ENCODE assay signal across 9 cellular contexts in genomic region chr1:1359668-1360468, GRCh38. TPM values are rescaled to one million over a fixed set of nuclear protein-coding genes. Genes with fewer than 3 reads are reported as not detected.
DNase-seq lines count a peak whose midpoint lies in the region; TF ChIP-seq lines count a peak whose summit lies in the region.
"Had no signal": no experiment of that assay in that cellular context is flagged by ENCODE, and none has a peak within 500 bp of the region (broad histone marks: within the 10 kb centered on the region; RNA-seq: fewer than 3 reads in every experiment).

No MANE protein-coding gene starts in this region.

- H3K27ac ChIP-seq in breast epithelium: peak overlapping the region; percentile 92 to 98
- H3K27ac ChIP-seq in ectodermal cell (ENCODE audit: insufficient read depth, low read depth, low read length, poor library complexity, severe bottlenecking): peak overlapping the region; percentile 88
- peak overlapping the region; percentile 23 for H3K27ac ChIP-seq in muscle layer of duodenum (ENCODE audit: low read length)
- peak overlapping the region; percentile 96 for H3K27ac ChIP-seq in uterus

- H3K9me3 Mint-ChIP-seq in MCF 10A (ENCODE audit: unreplicated experiment): no peaks in the 10 kb centered on the region

- 67 to 70% methylated on average over 28 of the region's 28 CpGs for WGBS in ectodermal cell, 2 experiments

- DNase-seq in breast epithelium (ENCODE audit: low spot score in 2 of 2) (peak; percentile 72 to 74), MCF 10A (ENCODE audit: unreplicated experiment) (no peak), uterus (peak; percentile 75 to 77), Kasumi-1 (lab: John Stamatoyannopoulos, UW) (no peak), GM10248 (ENCODE audit: extremely low spot score) (no peak), OCI-M2 (lab: John Stamatoyannopoulos, UW; ENCODE audit: unreplicated experiment) (no peak)
- DNase-seq: activated CD8-positive, alpha-beta T cell treated with anti-CD3 and anti-CD28 coated beads, Interleukin-2, amount 10 ng/mL, durations not matched to agents 7 days and 5 days had no signal

- peak overlapping the region; percentile 8 to 76 (median 70) for H3K4me3 ChIP-seq in breast epithelium
- no peak overlapping the region for H3K4me3 ChIP-seq in ectodermal cell (ENCODE audit: insufficient read depth, low read depth, low read length)
- H3K4me3 ChIP-seq in muscle layer of duodenum (ENCODE audit: low read depth in 1 of 2, low read length in 2 of 2): peak overlapping the region in 1 of 2 donors; percentile 72
- no peak overlapping the region for H3K4me3 ChIP-seq in uterus

- TF ChIP-seq CTCF in breast epithelium (IDR thresholded peaks at IDR 0.05): no peak
- no peak for TF ChIP-seq CTCF in MCF 10A (IDR thresholded peaks at IDR 0.05; ENCODE audit: unreplicated experiment)
- no peak for TF ChIP-seq CTCF in uterus (IDR thresholded peaks at IDR 0.05)
- no peak for TF ChIP-seq CTCF in GM10248 (IDR thresholded peaks at IDR 0.05; ENCODE audit: control extremely low read depth, extremely low read depth, low read depth, missing control alignments)

- POLR2A ChIA-PET in MCF 10A (lab: Yijun Ruan, JAX): no interaction called here
- POLR2A ChIA-PET in GM10248 (lab: Yijun Ruan, JAX): no interaction called here

- CTCF ChIA-PET in MCF 10A (lab: Yijun Ruan, JAX): interaction anchor here (0.8 kb wide), 1 partner anchor 13 kb away, joined by 3 read pairs; no protein-coding TSS in a partner anchor
- CTCF ChIA-PET in GM10248 (lab: Yijun Ruan, JAX): interaction anchor here (1.0 kb wide), 1 partner anchor 12 kb away, joined by 4 read pairs; no protein-coding TSS in a partner anchor

- no peaks in the 10 kb centered on the region for H3K27me3 Mint-ChIP-seq in MCF 10A (ENCODE audit: insufficient read depth, unreplicated experiment)

- TF ChIP-seq POLR2A in breast epithelium (IDR thresholded peaks at IDR 0.05): no peak
- peak in 1 of 2 donors; percentile 9 for TF ChIP-seq POLR2A in uterus (IDR thresholded peaks at IDR 0.05)

- intact Hi-C loops in breast epithelium (cut with DNase I; ENCODE audit: low total_unique reads): no loop called here
- intact Hi-C loops in MCF 10A (cut with micrococcal nuclease): no loop called here
- intact Hi-C loops in uterus (cut with DNase I; ENCODE audit: low total_unique reads): loop anchor here (10.0 kb wide), 1 partner anchor 55 kb away; the partner anchor contains the start of genes ACAP3 and PUSL1

- H3K36me3 ChIP-seq in breast epithelium: no peaks in the 10 kb centered on the region
- no peaks in the 10 kb centered on the region for H3K36me3 ChIP-seq in ectodermal cell (ENCODE audit: control insufficient read depth, insufficient read depth, low read length)
- H3K36me3 ChIP-seq in muscle layer of duodenum (ENCODE audit: control insufficient read depth in 1 of 2, insufficient read depth in 2 of 2, low read length in 2 of 2): no peaks in the 10 kb centered on the region
- H3K36me3 ChIP-seq in uterus: no peaks in the 10 kb centered on the region

- no peak overlapping the region for H3K27ac Mint-ChIP-seq in MCF 10A (ENCODE audit: low read depth, unreplicated experiment)

- H3K9me3 ChIP-seq in breast epithelium (no peaks in the 10 kb centered on the region), ectodermal cell (ENCODE audit: control insufficient read depth, low read length) (no peaks in the 10 kb centered on the region), muscle layer of duodenum (ENCODE audit: control insufficient read depth in 1 of 2, low read length in 2 of 2) (no peaks in the 10 kb centered on the region), uterus (no peaks in the 10 kb centered on the region)

- H3K4me1 ChIP-seq in breast epithelium (peaks cover 26 to 31% of the 10 kb centered on the region in 2 donors), ectodermal cell (ENCODE audit: control insufficient read depth, insufficient read depth, low read length) (peaks cover 48% of the 10 kb centered on the region), muscle layer of duodenum (ENCODE audit: control insufficient read depth in 1 of 2, insufficient read depth in 2 of 2, low read length in 2 of 2) (peaks cover 6 to 46% of the 10 kb centered on the region in 2 donors), uterus (peaks cover 0 to 17% of the 10 kb centered on the region in 2 donors)

- H3K27me3 ChIP-seq in breast epithelium (no peaks in the 10 kb centered on the region), ectodermal cell (ENCODE audit: control insufficient read depth, insufficient read depth, low read length, poor library complexity, severe bottlenecking) (no peaks in the 10 kb centered on the region), muscle layer of duodenum (ENCODE audit: low read depth, low read length) (no peaks in the 10 kb centered on the region), uterus (no peaks in the 10 kb centered on the region)

- peaks cover 2% of the 10 kb centered on the region for H3K36me3 Mint-ChIP-seq in MCF 10A (ENCODE audit: insufficient read depth, unreplicated experiment)

- no TSS peak for BruUV-seq in MCF 10A (replicated peaks; lab: Mats Ljungman, UMichigan)

- peaks cover 9% of the 10 kb centered on the region for H3K4me1 Mint-ChIP-seq in MCF 10A (ENCODE audit: insufficient read depth, unreplicated experiment)

- H3K4me3 Mint-ChIP-seq in MCF 10A (ENCODE audit: unreplicated experiment): no peak overlapping the region
- H3K4me3 Mint-ChIP-seq: activated CD8-positive, alpha-beta T cell treated with anti-CD3 and anti-CD28 coated beads, Interleukin-2, amount 10 ng/mL, durations not matched to agents 7 days and 5 days had no signal

RNA-seq across cellular contexts. Expression of gene MXRA8, which starts 1.5 kb away (rescaled TPM):
- total RNA-seq in breast epithelium (100 to 1,000 TPM in 1 of 3 donors, 10 to 100 TPM in 2; 93.4 to 308 (median 99.8) TPM), MCF 10A (2022) (not detected in 2 replicates), uterus (100 to 1,000 TPM in 2 of 4 donors, 10 to 100 TPM in 2; 86.1 to 143 (median 117) TPM)
- polyA plus RNA-seq in ectodermal cell (2013, experiment 1 of 4): 83.9 TPM
- 105 TPM for polyA plus RNA-seq in ectodermal cell (2013, experiment 2 of 4)
- polyA plus RNA-seq in ectodermal cell (2013, experiment 3 of 4): 102 TPM
- polyA plus RNA-seq in ectodermal cell (2013, experiment 4 of 4): 122 TPM
- total RNA-seq: activated CD8-positive, alpha-beta T cell treated with anti-CD3 and anti-CD28 coated beads, Interleukin-2, amount 10 ng/mL, durations not matched to agents 7 days and 5 days had no signal

RNA-seq across cellular contexts. Expression of gene DVL1, which starts 10.7 kb away (rescaled TPM):
- 10 to 100 TPM; 55.2 to 70.1 (median 55.2) TPM for total RNA-seq in breast epithelium
- 96.2 and 113 TPM in 2 replicates for total RNA-seq in MCF 10A (2022)
- polyA plus RNA-seq in ectodermal cell (2013, experiment 1 of 4): 56.8 TPM
- 50.7 TPM for polyA plus RNA-seq in ectodermal cell (2013, experiment 2 of 4)
- polyA plus RNA-seq in ectodermal cell (2013, experiment 3 of 4): 53.2 TPM
- polyA plus RNA-seq in ectodermal cell (2013, experiment 4 of 4): 52.1 TPM
- 10 to 100 TPM; 35.6 to 94.5 (median 49.7) TPM for total RNA-seq in uterus

RNA-seq across cellular contexts. Expression of gene AURKAIP1, which starts 15.1 kb away (rescaled TPM):
- total RNA-seq in breast epithelium (100 to 1,000 TPM in 1 of 3 donors, 10 to 100 TPM in 2; 91.3 to 116 (median 99.6) TPM), MCF 10A (2022) (120 and 148 TPM in 2 replicates), uterus (10 to 100 TPM; 13.2 to 75.8 (median 31.1) TPM)
- 114 TPM for polyA plus RNA-seq in ectodermal cell (2013, experiment 1 of 4)
- polyA plus RNA-seq in ectodermal cell (2013, experiment 2 of 4): 101 TPM
- polyA plus RNA-seq in ectodermal cell (2013, experiment 3 of 4): 91.8 TPM
- 91.1 TPM for polyA plus RNA-seq in ectodermal cell (2013, experiment 4 of 4)

RNA-seq across cellular contexts. Expression of gene TAS1R3, which starts 28.8 kb away (rescaled TPM):
- under 1 TPM in 2 of 3 donors, not detected in 1; 0.16 to 0.33 TPM for total RNA-seq in breast epithelium
- 0.17 TPM in 1 of 2 replicates, not detected in the other for total RNA-seq in MCF 10A (2022)
- not detected for polyA plus RNA-seq in ectodermal cell (2013, experiment 1 of 4)
- polyA plus RNA-seq in ectodermal cell (2013, experiment 2 of 4): 0.21 TPM
- polyA plus RNA-seq in ectodermal cell (2013, experiment 3 of 4): 0.21 TPM
- polyA plus RNA-seq in ectodermal cell (2013, experiment 4 of 4): 0.12 TPM
- total RNA-seq in uterus: under 1 TPM in 2 of 4 donors, not detected in 2; 0.14 to 0.34 TPM

RNA-seq across cellular contexts. Expression of gene CPTP, which starts 35.3 kb away (rescaled TPM):
- total RNA-seq in breast epithelium (10 to 100 TPM in 2 of 3 donors, 1 to 10 TPM in 1; 9.0 to 16.4 (median 13.4) TPM), MCF 10A (2022) (19.3 and 21.0 TPM in 2 replicates), uterus (10 to 100 TPM in 2 of 4 donors, 1 to 10 TPM in 2; 3.5 to 23.9 (median 16.4) TPM)
- polyA plus RNA-seq in ectodermal cell (2013, experiment 1 of 4): 11.2 TPM
- 12.4 TPM for polyA plus RNA-seq in ectodermal cell (2013, experiment 2 of 4)
- polyA plus RNA-seq in ectodermal cell (2013, experiment 3 of 4): 11.4 TPM
- 11.4 TPM for polyA plus RNA-seq in ectodermal cell (2013, experiment 4 of 4)

Comparison
In these comparisons a context has a peak if more than half of its experiments do, and no peak if none do; other contexts are left out.
1. DNase-seq: peak in breast epithelium (2 of 2) and uterus (2 of 2); none in MCF 10A (single experiment), Kasumi-1 (0 of 2), GM10248 (single experiment) and OCI-M2 (single experiment).
2. RNA of gene MXRA8, which starts 1.5 kb away (total RNA-seq): 86.1 to 143 TPM in uterus and 93.4 to 308 TPM in breast epithelium; not detected in MCF 10A; every median in the first group is over 10 times any median in the second.
3. H3K27ac ChIP-seq: peak in every context shown above with its lines; median percentile 96 in uterus; 95 in breast epithelium; 88 in ectodermal cell; 23 in muscle layer of duodenum.
4. H3K4me3 ChIP-seq: peak in breast epithelium (3 of 3); none in ectodermal cell (single experiment) and uterus (0 of 2).